ENCODE assay signal across 1 cellular context in the genomic region with DNA sequence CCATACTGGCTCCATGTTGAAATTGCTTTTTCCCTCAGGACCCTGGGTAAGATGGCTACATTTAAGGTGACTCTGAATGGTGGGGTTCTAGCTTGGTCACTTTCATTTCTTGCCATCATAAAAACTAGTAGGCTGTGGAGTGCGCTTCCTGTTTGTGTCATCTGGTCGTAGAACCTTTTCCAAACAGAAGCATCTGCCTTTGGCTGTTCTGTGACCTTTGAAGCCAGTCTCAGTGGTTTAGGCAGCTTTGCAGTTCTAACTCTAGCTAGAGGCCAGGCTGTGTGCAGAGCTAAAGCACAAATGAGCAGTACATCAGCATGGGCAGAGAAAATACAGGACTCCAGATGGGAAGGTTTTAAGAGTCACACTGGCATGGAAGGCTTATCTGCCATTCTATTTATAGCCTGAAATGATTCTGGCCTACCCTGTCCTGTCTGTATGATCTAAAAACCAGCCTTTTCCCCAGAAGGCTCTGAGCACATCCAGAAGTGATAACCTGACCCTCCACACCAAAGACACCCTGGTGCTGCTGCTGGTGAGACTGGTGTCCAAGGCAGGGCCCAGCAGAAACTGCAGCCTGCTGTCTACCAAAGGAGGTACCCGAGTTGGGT.
TF ChIP-seq lines count a peak whose summit lies in the region.

No MANE protein-coding gene starts in this region.

TF ChIP-seq in K562, 482 proteins besides CTCF, POLR2A, EP300 and RAD21:
- peak; percentile 64; the same call in 1 of the 2 replicates for TF ChIP-seq MEF2D (tag; conservative IDR thresholded peaks at IDR 0.05; ENCODE audit: low read depth)
- TF ChIP-seq CXXC5 (CRISPR knock-in tag; IDR thresholded peaks at IDR 0.05) = no peak
